Comparison of ENCODE assay signal across 8 cellular contexts in genomic region chr1:219415433-219415832, GRCh38.
"Had no signal": no experiment of that assay in that cellular context is flagged by ENCODE, and none has a peak within 500 bp of the region (broad histone marks: within the 10 kb centered on the region; RNA-seq: fewer than 3 reads in every experiment).

No MANE protein-coding gene starts in this region.

- FAIRE-seq: G401.6, GM12878, GM12891, GM12892, GM18507, GM19239 had no signal

- H3K4me3 ChIP-seq: GM12878 had no signal

- ATAC-seq: GM12878 had no signal

- DNase-seq: GDM1, GF-D8 had no signal
